Comparison of ENCODE assay signal across 19 cellular contexts in the genomic region with DNA sequence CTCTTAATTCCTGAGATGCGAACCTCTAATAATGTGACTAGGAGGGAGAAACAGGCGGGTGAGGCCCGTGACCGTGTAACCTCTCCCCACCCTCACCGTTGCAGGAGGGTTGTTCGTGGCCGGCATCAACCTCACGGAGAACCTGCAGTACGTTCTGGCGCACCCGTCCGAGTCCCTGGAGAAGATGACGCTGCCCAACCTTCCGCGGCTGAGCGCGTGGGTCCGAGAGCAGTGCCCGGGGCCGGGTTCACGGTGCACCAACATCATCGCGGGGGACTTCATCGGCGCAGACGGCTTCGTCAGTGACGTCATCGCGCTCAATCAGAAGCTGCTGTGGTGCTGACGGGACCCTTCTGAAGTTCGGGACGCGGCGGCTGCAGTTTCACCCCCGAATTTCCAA. TPM values are rescaled to one million over a fixed set of nuclear protein-coding genes. Genes with fewer than 3 reads are reported as not detected.
A peak's percentile ranks its signal among the peaks of the same experiment; 100 is the strongest.
DNase-seq lines count a peak whose midpoint lies in the region; ATAC-seq and TF ChIP-seq lines count a peak whose summit lies in the region.
"Had no signal": no experiment of that assay in that cellular context is flagged by ENCODE, and none has a peak within 500 bp of the region (broad histone marks: within the 10 kb centered on the region; RNA-seq: fewer than 3 reads in every experiment).

No MANE protein-coding gene starts in this region.

- H3K27me3 ChIP-seq in right atrium auricular region (no peaks in the 10 kb centered on the region), mesenchymal stem cell (ENCODE audit: control insufficient read depth in 1 of 2, insufficient read depth in 1 of 2, low read length in 2 of 2) (no peaks in the 10 kb centered on the region)

- H3K36me3 ChIP-seq in right atrium auricular region (peaks cover under 1% of the 10 kb centered on the region), mesenchymal stem cell (ENCODE audit: control insufficient read depth in 1 of 2, insufficient read depth in 2 of 2, low read depth in 1 of 2, low read length in 2 of 2) (peaks cover 42 to 70% of the 10 kb centered on the region in 2 experiments)

- H2BK5ac ChIP-seq in mesenchymal stem cell (ENCODE audit: low read depth, low read length, poor library complexity, severe bottlenecking), result no peak overlapping the region

- H3K4me1 ChIP-seq in right atrium auricular region (no peaks in the 10 kb centered on the region), mesenchymal stem cell (ENCODE audit: control insufficient read depth, insufficient read depth, low read depth, low read length) (no peaks in the 10 kb centered on the region)

- H2BK120ac ChIP-seq in mesenchymal stem cell (ENCODE audit: low read depth, low read length), result no peak overlapping the region

- H3K9me3 ChIP-seq in right atrium auricular region (no peaks in the 10 kb centered on the region), mesenchymal stem cell (ENCODE audit: control insufficient read depth, low read length) (no peaks in the 10 kb centered on the region)

- H4K8ac ChIP-seq in mesenchymal stem cell (ENCODE audit: low read length), result peak overlapping the region; percentile 40

- no peak overlapping the region for H3K18ac ChIP-seq in mesenchymal stem cell (ENCODE audit: low read depth in 1 of 2, low read length in 2 of 2)

- intact Hi-C loops in left cardiac atrium (cut with DNase I), result no loop called here

- WGBS in mesenchymal stem cell, result 98% methylated on average over 36 of the region's 36 CpGs

- no peak overlapping the region for H3K23ac ChIP-seq in mesenchymal stem cell (ENCODE audit: low read length in 2 of 2)

- H3K9ac ChIP-seq in mesenchymal stem cell (ENCODE audit: low read length), result no peak overlapping the region

- no peak overlapping the region for H3K4ac ChIP-seq in mesenchymal stem cell (ENCODE audit: low read depth in 1 of 2, low read length in 2 of 2)

- H3K27ac ChIP-seq in right atrium auricular region (no peak overlapping the region), mesenchymal stem cell (ENCODE audit: low read length, poor library complexity, severe bottlenecking) (no peak overlapping the region)
- H3K27ac ChIP-seq: C4-2B had no signal

- peak; percentile 15 for DNase-seq in left cardiac atrium
- no peak for DNase-seq in right atrium auricular region (ENCODE audit: low spot score)
- DNase-seq in epidermal melanocyte (ENCODE audit: insufficient read length, low spot score), result peak; percentile 17
- no peak for DNase-seq in mesenchymal stem cell
- DNase-seq in SW480 (ENCODE audit: low spot score), result no peak
- DNase-seq in DMS53 (lab: John Stamatoyannopoulos, UW), result no peak
- DNase-seq: EL; Karpas-422; MV-4-11; NCI-H1105 treated with DMSO at 0.1 percent for 48 hours; NCI-H2029 treated with DMSO at 0.1 percent for 48 hours; NCI-H345; NCI-H524; NCI-H774; NK-92 treated with Interleukin-12 subunit alpha and Interleukin-12 subunit beta, amount 100 ng/mL, for 24 hours had no signal

- no peak overlapping the region for H4K91ac ChIP-seq in mesenchymal stem cell (ENCODE audit: low read length)

- H3K4me2 ChIP-seq in mesenchymal stem cell (ENCODE audit: low read length, poor library complexity, severe bottlenecking), result no peak overlapping the region

- no peak overlapping the region for H2BK15ac ChIP-seq in mesenchymal stem cell (ENCODE audit: low read depth, poor library complexity, severe bottlenecking)

- H3K14ac ChIP-seq in mesenchymal stem cell (ENCODE audit: low read length in 2 of 2), result no peak overlapping the region

- no peak for TF ChIP-seq CTCF in right atrium auricular region (IDR thresholded peaks at IDR 0.05)

- H2AFZ ChIP-seq in mesenchymal stem cell (ENCODE audit: low read depth, low read length), result no peak overlapping the region

- no peak overlapping the region for H2AK5ac ChIP-seq in mesenchymal stem cell (ENCODE audit: low read length, severe bottlenecking)

- H3K79me1 ChIP-seq in mesenchymal stem cell (replicated peaks; ENCODE audit: low read length, poor library complexity, severe bottlenecking), result peaks cover 3% of the 10 kb centered on the region

- ATAC-seq in left cardiac atrium, result no peak
- no peak for ATAC-seq in GM19397 (IDR thresholded peaks at IDR 0.05; ENCODE audit: unreplicated experiment)
- ATAC-seq: HCT116, Panc1 had no signal

- H2BK12ac ChIP-seq in mesenchymal stem cell (ENCODE audit: low read length in 2 of 2), result no peak overlapping the region

- no peak overlapping the region for H3K4me3 ChIP-seq in right atrium auricular region
- no peak overlapping the region for H3K4me3 ChIP-seq in mesenchymal stem cell (ENCODE audit: insufficient read depth in 1 of 2, low read depth in 1 of 2, low read length in 2 of 2)

RNA-seq across cellular contexts. Expression of gene PLCXD1, which starts 17.8 kb away (rescaled TPM):
- 10 to 100 TPM in 1 of 2 donors, 1 to 10 TPM in 1; 2.9 to 13.7 TPM for total RNA-seq in left cardiac atrium
- 1 to 10 TPM; 2.2 to 3.0 TPM for total RNA-seq in right atrium auricular region
- polyA plus RNA-seq in mesenchymal stem cell (2013, experiment 1 of 2), result 15.8 TPM
- polyA plus RNA-seq in mesenchymal stem cell (2013, experiment 2 of 2), result 14.5 TPM

RNA-seq across cellular contexts. Expression of gene GTPBP6, which starts 19.6 kb away (rescaled TPM):
- 10 to 100 TPM; 48.0 to 55.6 TPM for total RNA-seq in left cardiac atrium
- total RNA-seq in right atrium auricular region, result 10 to 100 TPM; 44.6 to 52.1 TPM
- polyA plus RNA-seq in mesenchymal stem cell (2013, experiment 1 of 2), result 29.7 TPM
- 29.8 TPM for polyA plus RNA-seq in mesenchymal stem cell (2013, experiment 2 of 2)

Comparison
In these comparisons a context has a peak if more than half of its experiments do, and no peak if none do; other contexts are left out.
1. DNase-seq: peak in left cardiac atrium (single experiment) and epidermal melanocyte (single experiment); none in right atrium auricular region (single experiment), mesenchymal stem cell (single experiment), SW480 (single experiment) and DMS53 (single experiment).